Comparison of ENCODE assay signal across 18 cellular contexts in genomic region chr14:101861464-101861863, GRCh38.
"Had no signal": no experiment of that assay in that cellular context is flagged by ENCODE, and none has a peak within 500 bp of the region (broad histone marks: within the 10 kb centered on the region; RNA-seq: fewer than 3 reads in every experiment).

No MANE protein-coding gene starts in this region.

- H3K27ac Mint-ChIP-seq: activated CD4-positive, alpha-beta T cell treated with anti-CD3 and anti-CD28 coated beads, Interleukin-2, amount 10 ng/mL, durations not matched to agents 7 days and 5 days; activated CD8-positive, alpha-beta memory T cell treated with anti-CD3 and anti-CD28 coated beads, Interleukin-2, amount 10 ng/mL, durations not matched to agents 7 days and 5 days; T-helper 1 cell treated with Interleukin-12 subunit alpha and Interleukin-12 subunit beta and Interleukin-4 antibody, amounts not matched to agents 30 μg/mL and 1 μg/mL, for 36 hours had no signal

- ATAC-seq: activated CD8-positive, alpha-beta memory T cell treated with anti-CD3 and anti-CD28 coated beads, Interleukin-2, amount 10 ng/mL, durations not matched to agents 7 days and 5 days; foreskin keratinocyte had no signal

- H3K27me3 ChIP-seq: esophagus muscularis mucosa, foreskin keratinocyte, neutrophil, testis had no signal

- H3K4me3 Mint-ChIP-seq: activated CD4-positive, alpha-beta T cell treated with anti-CD3 and anti-CD28 coated beads, Interleukin-2, amount 10 ng/mL, durations not matched to agents 7 days and 5 days; activated CD8-positive, alpha-beta memory T cell treated with anti-CD3 and anti-CD28 coated beads, Interleukin-2, amount 10 ng/mL, durations not matched to agents 7 days and 5 days; brain; T-helper 1 cell treated with Interleukin-12 subunit alpha and Interleukin-12 subunit beta and Interleukin-4 antibody, amounts not matched to agents 30 μg/mL and 1 μg/mL, for 36 hours had no signal

- H3K4me1 Mint-ChIP-seq: brain had no signal

- H3K4me1 ChIP-seq: foreskin keratinocyte, testis had no signal

- H3K4me3 ChIP-seq: esophagus muscularis mucosa, testis had no signal

- H3K9me3 Mint-ChIP-seq: activated CD4-positive, alpha-beta T cell treated with anti-CD3 and anti-CD28 coated beads, Interleukin-2, amount 10 ng/mL, durations not matched to agents 7 days and 5 days; brain; T-helper 1 cell treated with Interleukin-12 subunit alpha and Interleukin-12 subunit beta and Interleukin-4 antibody, amounts not matched to agents 30 μg/mL and 1 μg/mL, for 36 hours had no signal

- DNase-seq: activated CD4-positive, alpha-beta T cell treated with anti-CD3 and anti-CD28 coated beads, Interleukin-2, amount 10 ng/mL, durations not matched to agents 7 days and 5 days; activated CD4-positive, CD25-positive, alpha-beta regulatory T cell; activated CD8-positive, alpha-beta memory T cell treated with anti-CD3 and anti-CD28 coated beads, Interleukin-2, amount 10 ng/mL, durations not matched to agents 7 days and 5 days; activated naive CD4-positive, alpha-beta T cell; amniotic stem cell; cerebellar nuclear complex; dermis blood vessel endothelial cell; foreskin keratinocyte; islet precursor cell; midbrain; right cardiac atrium; SK-N-SH; stimulated activated naive CD4-positive, alpha-beta T cell; testis had no signal

- H3K27me3 Mint-ChIP-seq: activated CD4-positive, alpha-beta T cell treated with anti-CD3 and anti-CD28 coated beads, Interleukin-2, amount 10 ng/mL, durations not matched to agents 7 days and 5 days; activated CD8-positive, alpha-beta memory T cell treated with anti-CD3 and anti-CD28 coated beads, Interleukin-2, amount 10 ng/mL, durations not matched to agents 7 days and 5 days; brain had no signal

- H3K9me3 ChIP-seq: esophagus muscularis mucosa, neutrophil, SK-N-SH, testis had no signal

- H3K9ac ChIP-seq: SK-N-SH had no signal

- H3K27ac ChIP-seq: esophagus muscularis mucosa, foreskin keratinocyte, neutrophil, testis had no signal
